8 cellular contexts compared by ENCODE assay signal in the genomic region with DNA sequence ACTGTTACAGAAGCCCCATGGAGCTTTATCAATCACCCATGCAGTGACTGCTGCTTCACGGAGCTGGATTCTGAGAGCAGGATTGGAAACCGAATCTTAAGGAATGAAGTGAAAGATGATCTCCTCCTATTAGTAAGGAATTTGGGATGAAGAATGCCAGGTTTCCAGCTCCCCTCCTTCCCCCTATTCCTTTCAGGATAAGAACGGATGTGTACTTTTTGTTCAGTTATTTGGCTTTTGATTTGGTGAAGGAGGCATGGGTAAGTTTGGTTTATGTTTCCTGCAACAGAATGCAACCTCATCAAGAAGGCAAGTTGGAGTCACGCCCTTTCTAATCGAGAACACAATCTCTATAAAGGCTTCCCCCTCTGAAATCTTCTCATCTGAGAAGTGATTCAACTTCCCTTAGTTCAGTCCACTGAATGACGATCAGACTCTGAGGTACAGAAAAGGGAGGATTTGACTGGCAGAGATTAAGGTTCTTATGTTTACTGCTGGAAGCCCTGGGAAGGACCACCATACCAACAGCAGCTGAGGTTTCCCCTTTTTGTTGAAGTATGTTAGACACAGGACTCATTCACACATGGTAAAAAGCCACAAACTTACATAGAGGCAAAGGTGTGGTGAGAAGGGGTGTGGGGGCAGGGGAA. TPM values are rescaled to one million over a fixed set of nuclear protein-coding genes. Genes with fewer than 3 reads are reported as not detected.
DNase-seq lines count a peak whose midpoint lies in the region; ATAC-seq, FAIRE-seq and TF ChIP-seq lines count a peak whose summit lies in the region.

No MANE protein-coding gene starts in this region.

- intact Hi-C loops in activated B cell treated with CpG ODN at 0.5 μM for 24 hours (cut with micrococcal nuclease), result no loop called here

- ATAC-seq in activated CD4-positive, CD25-positive, alpha-beta regulatory T cell treated with anti-CD3 and anti-CD28 coated beads, Interleukin-2, amount 50 U/mL, for 24 hours, result peak; percentile 87 to 90
- ATAC-seq in activated B cell treated with CpG ODN at 0.5 μM for 24 hours (ENCODE audit: low read depth), result no peak
- no peak for ATAC-seq in GM18873 (IDR thresholded peaks at IDR 0.05; ENCODE audit: low FRiP score, unreplicated experiment)

- TF ChIP-seq CTCF in activated B cell treated with CpG ODN at 0.5 μM for 24 hours (IDR thresholded peaks at IDR 0.05) (no peak), fibroblast of pulmonary artery (IDR thresholded peaks at IDR 0.05; ENCODE audit: low read length, missing control alignments) (no peak)

- no peaks in the 10 kb centered on the region for H3K36me3 ChIP-seq in small intestine (ENCODE audit: control insufficient read depth in 2 of 2, insufficient read depth in 2 of 2, low read length in 2 of 2)

- no peak for FAIRE-seq in small intestine (lab: Jason Lieb, UNC)

- CTCF ChIA-PET in activated B cell treated with CpG ODN at 0.5 μM for 24 hours (lab: Charles Lee), result no interaction called here

- H3K4me1 ChIP-seq in small intestine (ENCODE audit: control insufficient read depth in 2 of 2, insufficient read depth in 1 of 2, low read depth in 1 of 2, low read length in 1 of 2), result peaks cover 0 to 18% of the 10 kb centered on the region in 2 donors

- peaks cover 52% of the 10 kb centered on the region for H3K4me1 Mint-ChIP-seq in activated B cell treated with CpG ODN at 0.5 μM for 24 hours

- no peaks in the 10 kb centered on the region for H3K9me3 ChIP-seq in small intestine (ENCODE audit: control insufficient read depth, low read depth)

- DNase-seq in activated CD4-positive, CD25-positive, alpha-beta regulatory T cell treated with anti-CD3 and anti-CD28 coated beads, Interleukin-2, amount 50 U/mL, for 72 hours, result no peak
- DNase-seq in activated B cell treated with CpG ODN at 0.5 μM for 24 hours, result no peak
- peak; percentile 45 for DNase-seq in fibroblast of pulmonary artery (ENCODE audit: low read depth)
- peak; percentile 35 for DNase-seq in small intestine
- no peak for DNase-seq in hepatic stellate cell (ENCODE audit: low spot score)
- DNase-seq in stimulated activated CD4-positive, alpha-beta T cell treated with anti-CD3 and anti-CD28 coated beads, Interleukin-2, amount 100 ng/mL, for 48 hours, result no peak

- no peak overlapping the region for H3K27ac Mint-ChIP-seq in activated B cell treated with CpG ODN at 0.5 μM for 24 hours

- no peaks in the 10 kb centered on the region for H3K9me3 Mint-ChIP-seq in activated B cell treated with CpG ODN at 0.5 μM for 24 hours

- peaks cover 32% of the 10 kb centered on the region for H3K36me3 Mint-ChIP-seq in activated B cell treated with CpG ODN at 0.5 μM for 24 hours (ENCODE audit: low read depth)

- peak overlapping the region; percentile 11 for H3K4me3 Mint-ChIP-seq in activated B cell treated with CpG ODN at 0.5 μM for 24 hours

- POLR2A ChIA-PET in activated B cell treated with CpG ODN at 0.5 μM for 24 hours (lab: Charles Lee), result interaction anchor here (0.6 to 1.9 kb wide), 3 partner anchors 11 to 353 kb away, joined by 3 to 6 read pairs (median 4); no protein-coding TSS in a partner anchor

- H3K27me3 Mint-ChIP-seq in activated B cell treated with CpG ODN at 0.5 μM for 24 hours, result no peaks in the 10 kb centered on the region

- peak overlapping the region; percentile 2 to 85 for H3K27ac ChIP-seq in small intestine (ENCODE audit: low read depth in 1 of 2, low read length in 1 of 2)

- no peaks in the 10 kb centered on the region for H3K27me3 ChIP-seq in small intestine (ENCODE audit: control insufficient read depth in 2 of 2, insufficient read depth in 2 of 2, low read length in 2 of 2)

- H3K4me3 ChIP-seq in fibroblast of pulmonary artery (replicated peaks; ENCODE audit: low read depth, low read length) (peak overlapping the region; percentile 24), small intestine (ENCODE audit: low read depth in 1 of 2, low read length in 2 of 2) (no peak overlapping the region)

- 30 to 63% (median 46%) methylated on average over 6 of the region's 6 CpGs for WGBS in small intestine, 3 donors

RNA-seq across cellular contexts. Expression of gene ELMO2, which starts 5.5 kb away (rescaled TPM):
- total RNA-seq in activated B cell treated with CpG ODN at 0.5 μM for 24 hours, result 39.0 and 45.6 TPM in 2 replicates
- polyA plus RNA-seq in small intestine, result 10 to 100 TPM; 13.2 to 23.9 (median 17.3) TPM

Comparison
In these comparisons a context has a peak if more than half of its experiments do, and no peak if none do; other contexts are left out.
1. ATAC-seq: peak in activated CD4-positive, CD25-positive, alpha-beta regulatory T cell treated with anti-CD3 and anti-CD28 coated beads, Interleukin-2, amount 50 U/mL, for 24 hours (2 of 2); none in activated B cell treated with CpG ODN at 0.5 μM for 24 hours (single experiment) and GM18873 (single experiment).
2. DNase-seq: peak in fibroblast of pulmonary artery (single experiment) and small intestine (single experiment); none in activated CD4-positive, CD25-positive, alpha-beta regulatory T cell treated with anti-CD3 and anti-CD28 coated beads, Interleukin-2, amount 50 U/mL, for 72 hours (single experiment), activated B cell treated with CpG ODN at 0.5 μM for 24 hours (single experiment), hepatic stellate cell (single experiment) and stimulated activated CD4-positive, alpha-beta T cell treated with anti-CD3 and anti-CD28 coated beads, Interleukin-2, amount 100 ng/mL, for 48 hours (0 of 2).